10 cellular contexts compared by ENCODE assay signal in genomic region chr2:134943540-134943939, GRCh38. TPM values are rescaled to one million over a fixed set of nuclear protein-coding genes. Genes with fewer than 3 reads are reported as not detected.
DNase-seq lines count a peak whose midpoint lies in the region; ATAC-seq and FAIRE-seq lines count a peak whose summit lies in the region.
"Had no signal": no experiment of that assay in that cellular context is flagged by ENCODE, and none has a peak within 500 bp of the region (broad histone marks: within the 10 kb centered on the region; RNA-seq: fewer than 3 reads in every experiment).

No MANE protein-coding gene starts in this region.

- DNase-seq in OCI-M1 (lab: John Stamatoyannopoulos, UW) (peak; percentile 14), SHP77 (lab: John Stamatoyannopoulos, UW) (no peak), A172 (ENCODE audit: low spot score) (no peak)
- no peak for DNase-seq in stimulated activated CD4-positive, alpha-beta T cell treated with anti-CD3 and anti-CD28 coated beads, Interleukin-2, amount 100 ng/mL, for 48 hours
- DNase-seq in stimulated activated naive CD4-positive, alpha-beta T cell treated with Interleukin-2 at 50 U/mL for 16 hours (lab: John Stamatoyannopoulos, UW): no peak
- DNase-seq: activated CD4-positive, alpha-beta memory T cell treated with anti-CD3 and anti-CD28 coated beads, Interleukin-2, amount 10 ng/mL, durations not matched to agents 7 days and 5 days; small intestine had no signal

- FAIRE-seq in G401.6 (lab: Jason Lieb, UNC): peak; percentile 71

- ATAC-seq in GM19438 (IDR thresholded peaks at IDR 0.05; ENCODE audit: low read depth, unreplicated experiment) (peak; percentile 81), HG03103 (IDR thresholded peaks at IDR 0.05; ENCODE audit: low read depth, unreplicated experiment) (peak; percentile 77)

RNA-seq across cellular contexts. Expression of gene CCNT2, which starts 24.9 kb away (rescaled TPM):
- total RNA-seq in A172 (2014; rRNA removed; shearing (Covaris generic)): 16.3 and 22.8 TPM in 2 replicates
